ENCODE assay signal across 10 cellular contexts in the genomic region with DNA sequence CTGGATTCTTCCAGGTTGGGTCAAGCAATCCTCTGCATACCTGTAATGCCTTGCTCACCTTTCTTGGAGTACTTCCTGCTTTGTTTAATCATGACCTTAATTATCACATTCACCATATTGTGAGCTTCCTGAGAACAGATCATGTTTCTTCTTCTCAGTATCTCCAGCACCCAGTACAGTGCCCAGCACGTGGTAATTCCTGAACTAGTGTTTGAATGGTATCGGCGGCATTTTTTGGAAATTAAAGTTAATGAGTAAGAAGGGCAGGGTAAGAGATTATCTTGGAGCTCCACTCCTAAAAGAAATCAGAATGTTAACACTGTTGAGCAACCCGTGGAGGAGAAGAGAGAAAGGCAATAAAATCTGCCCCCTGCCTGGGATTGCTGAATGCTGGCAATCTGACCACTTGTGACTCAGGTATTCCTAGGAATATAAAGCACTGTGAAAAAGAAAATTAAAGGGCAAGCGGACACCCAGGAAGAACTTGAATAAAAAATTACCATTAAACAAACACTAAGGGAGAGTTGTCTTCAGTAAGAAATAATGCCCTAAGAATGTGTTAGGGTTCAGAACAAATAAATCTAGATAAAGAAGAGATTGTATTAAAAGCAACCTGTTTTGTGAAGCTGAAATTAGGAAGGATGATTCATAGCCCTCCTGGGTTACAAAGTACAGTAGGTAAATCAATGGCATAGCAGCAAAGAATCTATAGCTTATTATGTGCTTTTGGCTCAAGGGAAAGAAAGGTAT.
A peak's percentile ranks its signal among the peaks of the same experiment; 100 is the strongest.
DNase-seq lines count a peak whose midpoint lies in the region; ATAC-seq, FAIRE-seq and TF ChIP-seq lines count a peak whose summit lies in the region.
"Had no signal": no experiment of that assay in that cellular context is flagged by ENCODE, and none has a peak within 500 bp of the region (broad histone marks: within the 10 kb centered on the region; RNA-seq: fewer than 3 reads in every experiment).

No MANE protein-coding gene starts in this region.

- no peak overlapping the region for H3K27ac Mint-ChIP-seq in activated CD8-positive, alpha-beta T cell treated with anti-CD3 and anti-CD28 coated beads for 36 hours
- no peak overlapping the region for H3K27ac Mint-ChIP-seq in natural killer cell treated with Interleukin-12 subunit alpha and Interleukin-12 subunit beta and Interleukin-15 and Interleukin-18, amount 100 ng/mL, for 72 hours
- H3K27ac Mint-ChIP-seq: activated naive CD4-positive, alpha-beta T cell treated with anti-CD3 and anti-CD28 coated beads, Interleukin-2, amount 50 U/mL, for 24 hours had no signal

- no peak for FAIRE-seq in bronchial epithelial cell (lab: Jason Lieb, UNC)
- FAIRE-seq: K562 had no signal

- H3K27me3 ChIP-seq in bronchial epithelial cell (ENCODE audit: control insufficient read depth, insufficient read depth, low read length) = no peaks in the 10 kb centered on the region

- H3K9me3 Mint-ChIP-seq in activated CD8-positive, alpha-beta T cell treated with anti-CD3 and anti-CD28 coated beads for 36 hours = no peaks in the 10 kb centered on the region
- no peaks in the 10 kb centered on the region for H3K9me3 Mint-ChIP-seq in natural killer cell treated with Interleukin-12 subunit alpha and Interleukin-12 subunit beta and Interleukin-15 and Interleukin-18, amount 100 ng/mL, for 72 hours
- H3K9me3 Mint-ChIP-seq: activated naive CD4-positive, alpha-beta T cell treated with anti-CD3 and anti-CD28 coated beads, Interleukin-2, amount 50 U/mL, for 24 hours had no signal

- no peak overlapping the region for H3K4me3 ChIP-seq in bronchial epithelial cell (ENCODE audit: low read depth, low read length)
- H3K4me3 ChIP-seq: K562 had no signal

- intact Hi-C loops in activated CD8-positive, alpha-beta T cell treated with anti-CD3 and anti-CD28 coated beads for 36 hours (cut with micrococcal nuclease) = no loop called here

- ATAC-seq in activated CD8-positive, alpha-beta T cell treated with anti-CD3 and anti-CD28 coated beads for 36 hours = no peak
- ATAC-seq in natural killer cell treated with Interleukin-12 subunit alpha and Interleukin-12 subunit beta and Interleukin-15 and Interleukin-18, amount 100 ng/mL, for 72 hours = no peak
- ATAC-seq in GM19452 (IDR thresholded peaks at IDR 0.05; ENCODE audit: unreplicated experiment) = no peak
- ATAC-seq: K562 had no signal

- H3K36me3 Mint-ChIP-seq in activated CD8-positive, alpha-beta T cell treated with anti-CD3 and anti-CD28 coated beads for 36 hours (ENCODE audit: low read depth) = no peaks in the 10 kb centered on the region
- no peaks in the 10 kb centered on the region for H3K36me3 Mint-ChIP-seq in natural killer cell treated with Interleukin-12 subunit alpha and Interleukin-12 subunit beta and Interleukin-15 and Interleukin-18, amount 100 ng/mL, for 72 hours
- H3K36me3 Mint-ChIP-seq: activated naive CD4-positive, alpha-beta T cell treated with anti-CD3 and anti-CD28 coated beads, Interleukin-2, amount 50 U/mL, for 24 hours had no signal

- POLR2A ChIA-PET in activated CD8-positive, alpha-beta T cell treated with anti-CD3 and anti-CD28 coated beads for 36 hours (lab: Charles Lee) = interaction anchor here (0.6 to 1.3 kb wide), 4 partner anchors 130 to 169 kb away, joined by 3 read pairs; partner anchors contain the start of gene CD44

- CTCF ChIA-PET in activated CD8-positive, alpha-beta T cell treated with anti-CD3 and anti-CD28 coated beads for 36 hours (lab: Charles Lee) = interaction anchor here (1.1 to 2.0 kb wide), 4 partner anchors 23 to 166 kb away, joined by 3 to 6 read pairs (median 3); no protein-coding TSS in a partner anchor

- DNase-seq in COLO829 (ENCODE audit: low spot score) (peak; percentile 73), NCI-H146 treated with DMSO at 0.1 percent for 48 hours (lab: John Stamatoyannopoulos, UW; ENCODE audit: unreplicated experiment) (peak; percentile 78), bronchial epithelial cell (ENCODE audit: low read depth) (peak; percentile 95), myocyte (ENCODE audit: low read depth) (peak; percentile 61)
- DNase-seq in activated CD8-positive, alpha-beta T cell treated with anti-CD3 and anti-CD28 coated beads for 36 hours = no peak
- DNase-seq in natural killer cell treated with Interleukin-12 subunit alpha and Interleukin-12 subunit beta and Interleukin-15 and Interleukin-18, amount 100 ng/mL, for 72 hours (ENCODE audit: low spot score) = no peak
- DNase-seq in activated CD4-positive, alpha-beta T cell treated with anti-CD3 and anti-CD28 coated beads for 1 hour = no peak

- no peaks in the 10 kb centered on the region for H3K36me3 ChIP-seq in bronchial epithelial cell (ENCODE audit: control insufficient read depth, insufficient read depth, low read length)

- H3K4me3 Mint-ChIP-seq in activated CD8-positive, alpha-beta T cell treated with anti-CD3 and anti-CD28 coated beads for 36 hours = no peak overlapping the region
- H3K4me3 Mint-ChIP-seq in natural killer cell treated with Interleukin-12 subunit alpha and Interleukin-12 subunit beta and Interleukin-15 and Interleukin-18, amount 100 ng/mL, for 72 hours = no peak overlapping the region
- H3K4me3 Mint-ChIP-seq: activated naive CD4-positive, alpha-beta T cell treated with anti-CD3 and anti-CD28 coated beads, Interleukin-2, amount 50 U/mL, for 24 hours had no signal

- TF ChIP-seq CTCF in bronchial epithelial cell (IDR thresholded peaks at IDR 0.05; ENCODE audit: insufficient read depth, low read length, severe bottlenecking) = peak; percentile 2
- no peak for TF ChIP-seq CTCF in activated CD8-positive, alpha-beta T cell treated with anti-CD3 and anti-CD28 coated beads for 36 hours (IDR thresholded peaks at IDR 0.05)

- H3K27me3 Mint-ChIP-seq in activated CD8-positive, alpha-beta T cell treated with anti-CD3 and anti-CD28 coated beads for 36 hours = no peaks in the 10 kb centered on the region
- no peaks in the 10 kb centered on the region for H3K27me3 Mint-ChIP-seq in natural killer cell treated with Interleukin-12 subunit alpha and Interleukin-12 subunit beta and Interleukin-15 and Interleukin-18, amount 100 ng/mL, for 72 hours
- H3K27me3 Mint-ChIP-seq: activated naive CD4-positive, alpha-beta T cell treated with anti-CD3 and anti-CD28 coated beads, Interleukin-2, amount 50 U/mL, for 24 hours had no signal

- H3K4me1 Mint-ChIP-seq in activated CD8-positive, alpha-beta T cell treated with anti-CD3 and anti-CD28 coated beads for 36 hours (ENCODE audit: low read depth) = peaks cover 69% of the 10 kb centered on the region
- peaks cover 57 to 75% of the 10 kb centered on the region in 2 donors for H3K4me1 Mint-ChIP-seq in natural killer cell treated with Interleukin-12 subunit alpha and Interleukin-12 subunit beta and Interleukin-15 and Interleukin-18, amount 100 ng/mL, for 72 hours (ENCODE audit: low read depth in 2 of 2)

Comparison
In these comparisons a context has a peak if more than half of its experiments do, and no peak if none do; other contexts are left out.
1. DNase-seq: peak in COLO829 (single experiment), NCI-H146 treated with DMSO at 0.1 percent for 48 hours (single experiment), bronchial epithelial cell (single experiment) and myocyte (single experiment); none in activated CD8-positive, alpha-beta T cell treated with anti-CD3 and anti-CD28 coated beads for 36 hours (single experiment), natural killer cell treated with Interleukin-12 subunit alpha and Interleukin-12 subunit beta and Interleukin-15 and Interleukin-18, amount 100 ng/mL, for 72 hours (single experiment) and activated CD4-positive, alpha-beta T cell treated with anti-CD3 and anti-CD28 coated beads for 1 hour (single experiment).